Comparison of ENCODE assay signal across 1 cellular context in genomic region chr3:124707223-124707622, GRCh38.
TF ChIP-seq lines count a peak whose summit lies in the region.

No MANE protein-coding gene starts in this region.

TF ChIP-seq in WTC11, 78 proteins besides CTCF, POLR2A, EP300 and RAD21:
- TF ChIP-seq ZNF121 (CRISPR knock-in tag; IDR thresholded peaks at IDR 0.05) = peak; percentile 65; the same call in 1 of the 2 replicates
